8 cellular contexts compared by ENCODE assay signal in the genomic region with DNA sequence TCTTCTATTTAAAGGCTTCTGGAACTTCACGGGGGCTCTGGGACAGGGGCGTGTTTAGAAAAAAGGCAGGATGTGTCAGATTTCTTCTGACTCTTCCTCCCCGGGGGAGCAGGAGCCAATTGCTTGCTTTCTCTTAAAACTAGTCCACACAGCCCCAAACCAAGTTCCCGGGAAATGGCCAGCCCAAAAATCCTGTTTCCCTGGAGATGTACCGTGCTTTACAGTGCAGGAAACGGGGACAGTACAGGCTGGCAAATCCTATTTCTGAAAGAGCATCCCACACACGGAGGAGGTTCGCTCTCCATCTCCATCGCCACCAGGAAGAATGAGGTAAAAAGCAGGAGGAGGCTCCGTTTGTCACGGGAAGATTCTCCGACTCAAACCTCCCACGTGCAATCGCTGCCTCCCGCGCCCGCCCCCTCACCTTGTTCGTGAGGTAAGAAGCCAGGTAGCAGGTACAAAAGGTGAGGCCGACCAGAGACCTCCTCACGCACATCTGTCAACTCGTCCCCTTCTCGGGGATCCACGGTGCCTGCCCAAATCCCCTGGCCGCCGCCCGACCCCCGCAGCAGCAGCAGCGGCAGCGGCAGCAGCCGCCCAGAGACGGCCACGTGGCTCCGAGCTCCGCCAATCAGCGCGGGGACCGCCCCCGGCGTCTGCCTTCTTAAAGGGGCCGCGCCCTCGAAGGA. TPM values are rescaled to one million over a fixed set of nuclear protein-coding genes. Genes with fewer than 3 reads are reported as not detected.
A peak's percentile ranks its signal among the peaks of the same experiment; 100 is the strongest.
DNase-seq lines count a peak whose midpoint lies in the region; ATAC-seq and TF ChIP-seq lines count a peak whose summit lies in the region.

No MANE protein-coding gene starts in this region.

- H3K4me1 ChIP-seq in mesodermal cell (ENCODE audit: control insufficient read depth, insufficient read depth, low read length, poor library complexity, severe bottlenecking), result no peaks in the 10 kb centered on the region

- H3K4me3 Mint-ChIP-seq in endothelial cell (ENCODE audit: unreplicated experiment), result peak overlapping the region; percentile 96

- H3K27ac ChIP-seq in mesodermal cell (ENCODE audit: low read depth, low read length, severe bottlenecking), result peak overlapping the region; percentile 68

- H3K36me3 Mint-ChIP-seq in endothelial cell (ENCODE audit: low read depth, unreplicated experiment), result no peaks in the 10 kb centered on the region

- no peaks in the 10 kb centered on the region for H3K9me3 Mint-ChIP-seq in endothelial cell (ENCODE audit: unreplicated experiment)

- no peaks in the 10 kb centered on the region for H3K36me3 ChIP-seq in mesodermal cell (ENCODE audit: control insufficient read depth, insufficient read depth, low read length)

- peak overlapping the region; percentile 72 for H3K27ac Mint-ChIP-seq in endothelial cell (ENCODE audit: unreplicated experiment)

- WGBS in mesodermal cell (ENCODE audit: insufficient coverage in 2 of 2), 2 experiments, result 0% methylated on average over 21 to 26 of the region's 42 CpGs

- no peak for TF ChIP-seq CTCF in endothelial cell (IDR thresholded peaks at IDR 0.05; ENCODE audit: unreplicated experiment)

- peak; percentile 24 for DNase-seq in CMK (ENCODE audit: low read depth)
- peak; percentile 53 for DNase-seq in NOMO-1 treated with DMSO at 0.1 percent for 48 hours (lab: John Stamatoyannopoulos, UW; ENCODE audit: unreplicated experiment)
- peak; percentile 90 for DNase-seq in activated CD8-positive, alpha-beta memory T cell treated with anti-CD3 and anti-CD28 coated beads, Interleukin-2, amount 50 U/mL, for 48 hours
- DNase-seq in endothelial cell (ENCODE audit: low spot score), result peak; percentile 81
- DNase-seq in stimulated activated CD8-positive, alpha-beta memory T cell treated with anti-CD3 and anti-CD28 coated beads, Interleukin-15, amount 100 ng/mL, for 24 hours (ENCODE audit: low read depth), result peak; percentile 56

- H3K4me3 ChIP-seq in mesodermal cell (ENCODE audit: extremely low read depth, insufficient read depth, low read length, poor library complexity, severe bottlenecking), result peak overlapping the region; percentile 64

- ATAC-seq in GM19372 (IDR thresholded peaks at IDR 0.05; ENCODE audit: low read depth, unreplicated experiment) (peak; percentile 99), HG03558 (IDR thresholded peaks at IDR 0.05; ENCODE audit: extremely low read depth, unreplicated experiment) (peak; percentile 85)

- H3K9me3 ChIP-seq in mesodermal cell (ENCODE audit: control insufficient read depth, low read length), result peaks cover 5% of the 10 kb centered on the region

- H3K4me1 Mint-ChIP-seq in endothelial cell (ENCODE audit: unreplicated experiment), result no peaks in the 10 kb centered on the region

- H3K27me3 Mint-ChIP-seq in endothelial cell (ENCODE audit: unreplicated experiment), result peaks cover 4% of the 10 kb centered on the region

RNA-seq across cellular contexts. Expression of gene RIOK3, which starts 15.6 kb away (rescaled TPM):
- total RNA-seq in endothelial cell (ENCODE audit: unreplicated experiment), result 69.7 TPM
- 58.3 TPM for polyA plus RNA-seq in mesodermal cell (2013, experiment 1 of 2)
- 53.9 TPM for polyA plus RNA-seq in mesodermal cell (2013, experiment 2 of 2)

Comparison
In these comparisons a context has a peak if more than half of its experiments do, and no peak if none do; other contexts are left out.
1. Peak in every context shown above with its lines: DNase-seq, ATAC-seq, H3K4me3 ChIP-seq and H3K27ac ChIP-seq.
2. DNase-seq: peak in every context shown above with its lines; median percentile 90 in activated CD8-positive, alpha-beta memory T cell treated with anti-CD3 and anti-CD28 coated beads, Interleukin-2, amount 50 U/mL, for 48 hours; 81 in endothelial cell; 56 in stimulated activated CD8-positive, alpha-beta memory T cell treated with anti-CD3 and anti-CD28 coated beads, Interleukin-15, amount 100 ng/mL, for 24 hours; 53 in NOMO-1 treated with DMSO at 0.1 percent for 48 hours; 24 in CMK.